In genomic region chr16:49649013-49649785, GRCh38 we compare ENCODE assay signal across 15 cellular contexts.
DNase-seq lines count a peak whose midpoint lies in the region; ATAC-seq and TF ChIP-seq lines count a peak whose summit lies in the region.
"Had no signal": no experiment of that assay in that cellular context is flagged by ENCODE, and none has a peak within 500 bp of the region (broad histone marks: within the 10 kb centered on the region; RNA-seq: fewer than 3 reads in every experiment).

No MANE protein-coding gene starts in this region.

- no peak overlapping the region for H3K4me3 ChIP-seq in astrocyte of the cerebellum (ENCODE audit: low read depth, low read length)
- H3K4me3 ChIP-seq: body of pancreas, right lobe of liver had no signal

- no peak for TF ChIP-seq CTCF in astrocyte of the cerebellum (IDR thresholded peaks at IDR 0.05; ENCODE audit: low read depth, low read length, missing control alignments)
- TF ChIP-seq CTCF in type B pancreatic cell (conservative IDR thresholded peaks at IDR 0.05): no peak
- TF ChIP-seq CTCF in GM20000 (IDR thresholded peaks at IDR 0.05; ENCODE audit: extremely low read depth, missing control alignments): no peak

- peak; percentile 5 for DNase-seq in NCI-H748 (lab: John Stamatoyannopoulos, UW; ENCODE audit: unreplicated experiment)
- DNase-seq in NCI-H748 treated with DMSO at 0.1 percent for 48 hours (lab: John Stamatoyannopoulos, UW): no peak
- peak; percentile 55 for DNase-seq in astrocyte of the cerebellum (ENCODE audit: low read depth)
- peak; percentile 25 for DNase-seq in glomerular visceral epithelial cell (ENCODE audit: extremely low spot score)
- no peak for DNase-seq in type B pancreatic cell (ENCODE audit: extremely low spot score, unreplicated experiment)
- no peak for DNase-seq in activated T-cell treated with anti-CD3 and anti-CD28 coated beads, Interleukin-2, amount 50 U/mL, for 4 hours
- no peak for DNase-seq in GM20000 (ENCODE audit: low spot score)
- DNase-seq: activated naive CD4-positive, alpha-beta T cell; MV-4-11; naive thymus-derived CD4-positive, alpha-beta T cell; NCI-H2171 treated with DMSO at 0.1 percent for 48 hours; right lobe of liver; stimulated activated CD4-positive, alpha-beta T cell treated with anti-CD3 and anti-CD28 coated beads, Interleukin-4, amount 100 ng/mL, for 24 hours had no signal

- in situ Hi-C loops in astrocyte of the cerebellum (cut with HindIII; ENCODE audit: low sequenced_read_pairs): no loop called here

- peaks cover 9% of the 10 kb centered on the region for H3K9me3 Mint-ChIP-seq in type B pancreatic cell
- H3K9me3 Mint-ChIP-seq in activated T-cell treated with anti-CD3 and anti-CD28 coated beads, Interleukin-2, amount 50 U/mL, for 4 hours: peaks cover 20% of the 10 kb centered on the region

- peaks cover 21% of the 10 kb centered on the region for H3K36me3 Mint-ChIP-seq in type B pancreatic cell
- no peaks in the 10 kb centered on the region for H3K36me3 Mint-ChIP-seq in activated T-cell treated with anti-CD3 and anti-CD28 coated beads, Interleukin-2, amount 50 U/mL, for 4 hours (ENCODE audit: insufficient read depth)

- H3K4me1 Mint-ChIP-seq in type B pancreatic cell (ENCODE audit: unreplicated experiment): peaks cover 20% of the 10 kb centered on the region
- H3K4me1 Mint-ChIP-seq in activated T-cell treated with anti-CD3 and anti-CD28 coated beads, Interleukin-2, amount 50 U/mL, for 4 hours (ENCODE audit: low read depth): no peaks in the 10 kb centered on the region
- H3K4me1 Mint-ChIP-seq: naive thymus-derived CD4-positive, alpha-beta T cell had no signal

- H3K27me3 Mint-ChIP-seq in type B pancreatic cell: no peaks in the 10 kb centered on the region
- H3K27me3 Mint-ChIP-seq in activated T-cell treated with anti-CD3 and anti-CD28 coated beads, Interleukin-2, amount 50 U/mL, for 4 hours (ENCODE audit: low read depth): no peaks in the 10 kb centered on the region

- H3K4me3 Mint-ChIP-seq in type B pancreatic cell: no peak overlapping the region
- H3K4me3 Mint-ChIP-seq in activated T-cell treated with anti-CD3 and anti-CD28 coated beads, Interleukin-2, amount 50 U/mL, for 4 hours: no peak overlapping the region
- H3K4me3 Mint-ChIP-seq: naive thymus-derived CD4-positive, alpha-beta T cell had no signal

- peak overlapping the region; percentile 3 for H3K27ac Mint-ChIP-seq in type B pancreatic cell
- H3K27ac Mint-ChIP-seq: naive thymus-derived CD4-positive, alpha-beta T cell had no signal

- no peak for ATAC-seq in HG02938 (IDR thresholded peaks at IDR 0.05; ENCODE audit: unreplicated experiment)
- no peak for ATAC-seq in activated T-cell treated with anti-CD3 and anti-CD28 coated beads, Interleukin-2, amount 50 U/mL, for 4 hours
- ATAC-seq: body of pancreas; naive thymus-derived CD4-positive, alpha-beta T cell had no signal

Comparison
In these comparisons a context has a peak if more than half of its experiments do, and no peak if none do; other contexts are left out.
1. DNase-seq: peak in NCI-H748 (single experiment), astrocyte of the cerebellum (single experiment) and glomerular visceral epithelial cell (single experiment); none in NCI-H748 treated with DMSO at 0.1 percent for 48 hours (single experiment), type B pancreatic cell (single experiment), activated T-cell treated with anti-CD3 and anti-CD28 coated beads, Interleukin-2, amount 50 U/mL, for 4 hours (single experiment) and GM20000 (single experiment).